In the genomic region with DNA sequence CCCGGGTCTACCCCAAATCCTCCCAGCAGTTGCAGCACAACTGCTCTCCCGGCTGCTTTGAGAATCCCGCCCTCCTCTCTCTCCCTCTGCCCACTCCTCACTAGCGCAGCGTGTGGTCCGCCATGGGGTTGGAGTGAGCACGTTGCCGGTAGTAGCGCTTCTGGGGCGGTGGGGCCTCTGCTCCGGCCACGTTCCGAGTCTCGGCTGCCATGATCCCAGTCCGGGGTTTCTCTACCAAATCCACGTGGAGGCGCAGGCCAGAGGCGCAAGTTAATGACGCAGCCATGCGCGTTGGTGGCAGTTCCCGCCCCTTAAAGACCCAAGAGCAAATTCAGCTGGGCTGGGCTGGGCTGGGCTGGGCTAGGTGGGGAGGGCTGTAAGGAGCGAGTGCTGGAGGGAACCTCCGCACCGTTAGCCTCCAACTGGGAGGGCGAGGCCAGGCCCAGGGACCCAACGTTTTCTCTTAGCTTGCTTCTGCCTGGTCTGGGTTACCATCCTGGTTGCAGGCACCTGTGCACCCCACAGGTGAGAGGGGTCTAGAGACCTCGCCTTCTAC, we compare ENCODE assay signal across 1 cellular context.
TF ChIP-seq lines count a peak whose summit lies in the region.

A gene (minus strand): TSS at position 233 of the 556 bp plus-strand sequence. CDS start 22 bp downstream, at position 211.

TF ChIP-seq in K562, 482 proteins besides CTCF, POLR2A, EP300 and RAD21 (continued from another document and continues in another):
- TF ChIP-seq NCOA4 (IDR thresholded peaks at IDR 0.05; ENCODE audit: partially characterized antibody), result no peak
- TF ChIP-seq NRF1 (conservative IDR thresholded peaks at IDR 0.05 in 1 of 2, IDR thresholded peaks at IDR 0.05 in 1 of 2), result peak; percentile 85 to 88
- TF ChIP-seq NEUROD1 (IDR thresholded peaks at IDR 0.05; ENCODE audit: borderline replicate concordance, low read depth, low read length, partially characterized antibody), result peak; percentile 95
- peak; percentile 97 for TF ChIP-seq NBN (IDR thresholded peaks at IDR 0.05; ENCODE audit: low read depth)
- no peak for TF ChIP-seq PTTG1 (tag; IDR thresholded peaks at IDR 0.05; ENCODE audit: low read depth)
- TF ChIP-seq, protein P1, sequence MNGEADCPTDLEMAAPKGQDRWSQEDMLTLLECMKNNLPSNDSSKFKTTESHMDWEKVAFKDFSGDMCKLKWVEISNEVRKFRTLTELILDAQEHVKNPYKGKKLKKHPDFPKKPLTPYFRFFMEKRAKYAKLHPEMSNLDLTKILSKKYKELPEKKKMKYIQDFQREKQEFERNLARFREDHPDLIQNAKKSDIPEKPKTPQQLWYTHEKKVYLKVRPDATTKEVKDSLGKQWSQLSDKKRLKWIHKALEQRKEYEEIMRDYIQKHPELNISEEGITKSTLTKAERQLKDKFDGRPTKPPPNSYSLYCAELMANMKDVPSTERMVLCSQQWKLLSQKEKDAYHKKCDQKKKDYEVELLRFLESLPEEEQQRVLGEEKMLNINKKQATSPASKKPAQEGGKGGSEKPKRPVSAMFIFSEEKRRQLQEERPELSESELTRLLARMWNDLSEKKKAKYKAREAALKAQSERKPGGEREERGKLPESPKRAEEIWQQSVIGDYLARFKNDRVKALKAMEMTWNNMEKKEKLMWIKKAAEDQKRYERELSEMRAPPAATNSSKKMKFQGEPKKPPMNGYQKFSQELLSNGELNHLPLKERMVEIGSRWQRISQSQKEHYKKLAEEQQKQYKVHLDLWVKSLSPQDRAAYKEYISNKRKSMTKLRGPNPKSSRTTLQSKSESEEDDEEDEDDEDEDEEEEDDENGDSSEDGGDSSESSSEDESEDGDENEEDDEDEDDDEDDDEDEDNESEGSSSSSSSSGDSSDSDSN (IDR thresholded peaks at IDR 0.05; ENCODE audit: borderline replicate concordance in 1 of 2, low read depth in 2 of 2, low read length in 2 of 2), result no peak
- no peak for TF ChIP-seq ETV1 (tag; conservative IDR thresholded peaks at IDR 0.05; ENCODE audit: low read depth)
- TF ChIP-seq ZNF347 (CRISPR knock-in tag; IDR thresholded peaks at IDR 0.05; ENCODE audit: low read depth), result no peak
- TF ChIP-seq, protein P2, sequence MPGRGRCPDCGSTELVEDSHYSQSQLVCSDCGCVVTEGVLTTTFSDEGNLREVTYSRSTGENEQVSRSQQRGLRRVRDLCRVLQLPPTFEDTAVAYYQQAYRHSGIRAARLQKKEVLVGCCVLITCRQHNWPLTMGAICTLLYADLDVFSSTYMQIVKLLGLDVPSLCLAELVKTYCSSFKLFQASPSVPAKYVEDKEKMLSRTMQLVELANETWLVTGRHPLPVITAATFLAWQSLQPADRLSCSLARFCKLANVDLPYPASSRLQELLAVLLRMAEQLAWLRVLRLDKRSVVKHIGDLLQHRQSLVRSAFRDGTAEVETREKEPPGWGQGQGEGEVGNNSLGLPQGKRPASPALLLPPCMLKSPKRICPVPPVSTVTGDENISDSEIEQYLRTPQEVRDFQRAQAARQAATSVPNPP (IDR thresholded peaks at IDR 0.05; ENCODE audit: borderline replicate concordance, insufficient read depth, insufficient read length), result no peak
- TF ChIP-seq, protein P3, sequence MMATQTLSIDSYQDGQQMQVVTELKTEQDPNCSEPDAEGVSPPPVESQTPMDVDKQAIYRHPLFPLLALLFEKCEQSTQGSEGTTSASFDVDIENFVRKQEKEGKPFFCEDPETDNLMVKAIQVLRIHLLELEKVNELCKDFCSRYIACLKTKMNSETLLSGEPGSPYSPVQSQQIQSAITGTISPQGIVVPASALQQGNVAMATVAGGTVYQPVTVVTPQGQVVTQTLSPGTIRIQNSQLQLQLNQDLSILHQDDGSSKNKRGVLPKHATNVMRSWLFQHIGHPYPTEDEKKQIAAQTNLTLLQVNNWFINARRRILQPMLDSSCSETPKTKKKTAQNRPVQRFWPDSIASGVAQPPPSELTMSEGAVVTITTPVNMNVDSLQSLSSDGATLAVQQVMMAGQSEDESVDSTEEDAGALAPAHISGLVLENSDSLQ (IDR thresholded peaks at IDR 0.05), result 0 out of 2 replicates have a peak, but pooled peaks have one; percentile 4
- peak; percentile 97 for TF ChIP-seq MXI1 (IDR thresholded peaks at IDR 0.05; ENCODE audit: low read depth, low read length)
- TF ChIP-seq, protein P4, sequence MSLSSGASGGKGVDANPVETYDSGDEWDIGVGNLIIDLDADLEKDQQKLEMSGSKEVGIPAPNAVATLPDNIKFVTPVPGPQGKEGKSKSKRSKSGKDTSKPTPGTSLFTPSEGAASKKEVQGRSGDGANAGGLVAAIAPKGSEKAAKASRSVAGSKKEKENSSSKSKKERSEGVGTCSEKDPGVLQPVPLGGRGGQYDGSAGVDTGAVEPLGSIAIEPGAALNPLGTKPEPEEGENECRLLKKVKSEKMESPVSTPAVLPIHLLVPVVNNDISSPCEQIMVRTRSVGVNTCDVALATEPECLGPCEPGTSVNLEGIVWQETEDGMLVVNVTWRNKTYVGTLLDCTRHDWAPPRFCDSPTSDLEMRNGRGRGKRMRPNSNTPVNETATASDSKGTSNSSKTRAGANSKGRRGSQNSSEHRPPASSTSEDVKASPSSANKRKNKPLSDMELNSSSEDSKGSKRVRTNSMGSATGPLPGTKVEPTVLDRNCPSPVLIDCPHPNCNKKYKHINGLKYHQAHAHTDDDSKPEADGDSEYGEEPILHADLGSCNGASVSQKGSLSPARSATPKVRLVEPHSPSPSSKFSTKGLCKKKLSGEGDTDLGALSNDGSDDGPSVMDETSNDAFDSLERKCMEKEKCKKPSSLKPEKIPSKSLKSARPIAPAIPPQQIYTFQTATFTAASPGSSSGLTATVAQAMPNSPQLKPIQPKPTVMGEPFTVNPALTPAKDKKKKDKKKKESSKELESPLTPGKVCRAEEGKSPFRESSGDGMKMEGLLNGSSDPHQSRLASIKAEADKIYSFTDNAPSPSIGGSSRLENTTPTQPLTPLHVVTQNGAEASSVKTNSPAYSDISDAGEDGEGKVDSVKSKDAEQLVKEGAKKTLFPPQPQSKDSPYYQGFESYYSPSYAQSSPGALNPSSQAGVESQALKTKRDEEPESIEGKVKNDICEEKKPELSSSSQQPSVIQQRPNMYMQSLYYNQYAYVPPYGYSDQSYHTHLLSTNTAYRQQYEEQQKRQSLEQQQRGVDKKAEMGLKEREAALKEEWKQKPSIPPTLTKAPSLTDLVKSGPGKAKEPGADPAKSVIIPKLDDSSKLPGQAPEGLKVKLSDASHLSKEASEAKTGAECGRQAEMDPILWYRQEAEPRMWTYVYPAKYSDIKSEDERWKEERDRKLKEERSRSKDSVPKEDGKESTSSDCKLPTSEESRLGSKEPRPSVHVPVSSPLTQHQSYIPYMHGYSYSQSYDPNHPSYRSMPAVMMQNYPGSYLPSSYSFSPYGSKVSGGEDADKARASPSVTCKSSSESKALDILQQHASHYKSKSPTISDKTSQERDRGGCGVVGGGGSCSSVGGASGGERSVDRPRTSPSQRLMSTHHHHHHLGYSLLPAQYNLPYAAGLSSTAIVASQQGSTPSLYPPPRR (CRISPR knock-in tag; IDR thresholded peaks at IDR 0.05; ENCODE audit: borderline replicate concordance), result no peak
- TF ChIP-seq, protein P5, sequence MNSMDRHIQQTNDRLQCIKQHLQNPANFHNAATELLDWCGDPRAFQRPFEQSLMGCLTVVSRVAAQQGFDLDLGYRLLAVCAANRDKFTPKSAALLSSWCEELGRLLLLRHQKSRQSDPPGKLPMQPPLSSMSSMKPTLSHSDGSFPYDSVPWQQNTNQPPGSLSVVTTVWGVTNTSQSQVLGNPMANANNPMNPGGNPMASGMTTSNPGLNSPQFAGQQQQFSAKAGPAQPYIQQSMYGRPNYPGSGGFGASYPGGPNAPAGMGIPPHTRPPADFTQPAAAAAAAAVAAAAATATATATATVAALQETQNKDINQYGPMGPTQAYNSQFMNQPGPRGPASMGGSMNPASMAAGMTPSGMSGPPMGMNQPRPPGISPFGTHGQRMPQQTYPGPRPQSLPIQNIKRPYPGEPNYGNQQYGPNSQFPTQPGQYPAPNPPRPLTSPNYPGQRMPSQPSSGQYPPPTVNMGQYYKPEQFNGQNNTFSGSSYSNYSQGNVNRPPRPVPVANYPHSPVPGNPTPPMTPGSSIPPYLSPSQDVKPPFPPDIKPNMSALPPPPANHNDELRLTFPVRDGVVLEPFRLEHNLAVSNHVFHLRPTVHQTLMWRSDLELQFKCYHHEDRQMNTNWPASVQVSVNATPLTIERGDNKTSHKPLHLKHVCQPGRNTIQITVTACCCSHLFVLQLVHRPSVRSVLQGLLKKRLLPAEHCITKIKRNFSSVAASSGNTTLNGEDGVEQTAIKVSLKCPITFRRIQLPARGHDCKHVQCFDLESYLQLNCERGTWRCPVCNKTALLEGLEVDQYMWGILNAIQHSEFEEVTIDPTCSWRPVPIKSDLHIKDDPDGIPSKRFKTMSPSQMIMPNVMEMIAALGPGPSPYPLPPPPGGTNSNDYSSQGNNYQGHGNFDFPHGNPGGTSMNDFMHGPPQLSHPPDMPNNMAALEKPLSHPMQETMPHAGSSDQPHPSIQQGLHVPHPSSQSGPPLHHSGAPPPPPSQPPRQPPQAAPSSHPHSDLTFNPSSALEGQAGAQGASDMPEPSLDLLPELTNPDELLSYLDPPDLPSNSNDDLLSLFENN (IDR thresholded peaks at IDR 0.05; ENCODE audit: low read depth in 2 of 2, low read length in 2 of 2), result no peak
- TF ChIP-seq XRCC5 (IDR thresholded peaks at IDR 0.05; ENCODE audit: low read depth, low read length), result peak; percentile 36; the same call in 1 of the 2 replicates
- no peak for TF ChIP-seq ZNF232 (CRISPR knock-in tag; IDR thresholded peaks at IDR 0.05)
- no peak for TF ChIP-seq ZC3H11A (IDR thresholded peaks at IDR 0.05; ENCODE audit: low read depth, low read length)
- 0 out of 2 replicates have a peak, but pooled peaks have one; percentile 49 for TF ChIP-seq SRSF1 (IDR thresholded peaks at IDR 0.05; ENCODE audit: low read depth, low read length)
- TF ChIP-seq, protein P6, sequence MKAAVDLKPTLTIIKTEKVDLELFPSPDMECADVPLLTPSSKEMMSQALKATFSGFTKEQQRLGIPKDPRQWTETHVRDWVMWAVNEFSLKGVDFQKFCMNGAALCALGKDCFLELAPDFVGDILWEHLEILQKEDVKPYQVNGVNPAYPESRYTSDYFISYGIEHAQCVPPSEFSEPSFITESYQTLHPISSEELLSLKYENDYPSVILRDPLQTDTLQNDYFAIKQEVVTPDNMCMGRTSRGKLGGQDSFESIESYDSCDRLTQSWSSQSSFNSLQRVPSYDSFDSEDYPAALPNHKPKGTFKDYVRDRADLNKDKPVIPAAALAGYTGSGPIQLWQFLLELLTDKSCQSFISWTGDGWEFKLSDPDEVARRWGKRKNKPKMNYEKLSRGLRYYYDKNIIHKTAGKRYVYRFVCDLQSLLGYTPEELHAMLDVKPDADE (conservative IDR thresholded peaks at IDR 0.05; ENCODE audit: control insufficient read depth, low read depth, low read length), result peak; percentile 60
- no peak for TF ChIP-seq BMI1 (IDR thresholded peaks at IDR 0.05; ENCODE audit: low read length)
- TF ChIP-seq, protein P7, sequence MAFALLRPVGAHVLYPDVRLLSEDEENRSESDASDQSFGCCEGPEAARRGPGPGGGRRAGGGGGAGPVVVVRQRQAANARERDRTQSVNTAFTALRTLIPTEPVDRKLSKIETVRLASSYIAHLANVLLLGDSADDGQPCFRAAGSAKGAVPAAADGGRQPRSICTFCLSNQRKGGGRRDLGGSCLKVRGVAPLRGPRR (CRISPR knock-in tag; IDR thresholded peaks at IDR 0.05), result no peak
- TF ChIP-seq NFIX (CRISPR knock-in tag; IDR thresholded peaks at IDR 0.05; ENCODE audit: low read depth), result no peak
- TF ChIP-seq ZBTB17 (CRISPR knock-in tag; IDR thresholded peaks at IDR 0.05), result 0 out of 2 replicates have a peak, but pooled peaks have one; percentile 44
- TF ChIP-seq, protein P8, sequence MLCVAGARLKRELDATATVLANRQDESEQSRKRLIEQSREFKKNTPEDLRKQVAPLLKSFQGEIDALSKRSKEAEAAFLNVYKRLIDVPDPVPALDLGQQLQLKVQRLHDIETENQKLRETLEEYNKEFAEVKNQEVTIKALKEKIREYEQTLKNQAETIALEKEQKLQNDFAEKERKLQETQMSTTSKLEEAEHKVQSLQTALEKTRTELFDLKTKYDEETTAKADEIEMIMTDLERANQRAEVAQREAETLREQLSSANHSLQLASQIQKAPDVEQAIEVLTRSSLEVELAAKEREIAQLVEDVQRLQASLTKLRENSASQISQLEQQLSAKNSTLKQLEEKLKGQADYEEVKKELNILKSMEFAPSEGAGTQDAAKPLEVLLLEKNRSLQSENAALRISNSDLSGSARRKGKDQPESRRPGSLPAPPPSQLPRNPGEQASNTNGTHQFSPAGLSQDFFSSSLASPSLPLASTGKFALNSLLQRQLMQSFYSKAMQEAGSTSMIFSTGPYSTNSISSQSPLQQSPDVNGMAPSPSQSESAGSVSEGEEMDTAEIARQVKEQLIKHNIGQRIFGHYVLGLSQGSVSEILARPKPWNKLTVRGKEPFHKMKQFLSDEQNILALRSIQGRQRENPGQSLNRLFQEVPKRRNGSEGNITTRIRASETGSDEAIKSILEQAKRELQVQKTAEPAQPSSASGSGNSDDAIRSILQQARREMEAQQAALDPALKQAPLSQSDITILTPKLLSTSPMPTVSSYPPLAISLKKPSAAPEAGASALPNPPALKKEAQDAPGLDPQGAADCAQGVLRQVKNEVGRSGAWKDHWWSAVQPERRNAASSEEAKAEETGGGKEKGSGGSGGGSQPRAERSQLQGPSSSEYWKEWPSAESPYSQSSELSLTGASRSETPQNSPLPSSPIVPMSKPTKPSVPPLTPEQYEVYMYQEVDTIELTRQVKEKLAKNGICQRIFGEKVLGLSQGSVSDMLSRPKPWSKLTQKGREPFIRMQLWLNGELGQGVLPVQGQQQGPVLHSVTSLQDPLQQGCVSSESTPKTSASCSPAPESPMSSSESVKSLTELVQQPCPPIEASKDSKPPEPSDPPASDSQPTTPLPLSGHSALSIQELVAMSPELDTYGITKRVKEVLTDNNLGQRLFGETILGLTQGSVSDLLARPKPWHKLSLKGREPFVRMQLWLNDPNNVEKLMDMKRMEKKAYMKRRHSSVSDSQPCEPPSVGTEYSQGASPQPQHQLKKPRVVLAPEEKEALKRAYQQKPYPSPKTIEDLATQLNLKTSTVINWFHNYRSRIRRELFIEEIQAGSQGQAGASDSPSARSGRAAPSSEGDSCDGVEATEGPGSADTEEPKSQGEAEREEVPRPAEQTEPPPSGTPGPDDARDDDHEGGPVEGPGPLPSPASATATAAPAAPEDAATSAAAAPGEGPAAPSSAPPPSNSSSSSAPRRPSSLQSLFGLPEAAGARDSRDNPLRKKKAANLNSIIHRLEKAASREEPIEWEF (CRISPR knock-in tag; IDR thresholded peaks at IDR 0.05), result no peak
- peak; percentile 95 for TF ChIP-seq SUPT5H (IDR thresholded peaks at IDR 0.05)
- TF ChIP-seq MAFK (IDR thresholded peaks at IDR 0.05; ENCODE audit: low read length), result no peak
- TF ChIP-seq ZNF212 (CRISPR knock-in tag; IDR thresholded peaks at IDR 0.05), result no peak
- TF ChIP-seq HCFC1 (IDR thresholded peaks at IDR 0.05; ENCODE audit: low read depth, low read length), result peak; percentile 84
- TF ChIP-seq FOXP1 (CRISPR knock-in tag; IDR thresholded peaks at IDR 0.05), result peak; percentile 63
- peak; percentile 33; the same call in 1 of the 2 replicates for TF ChIP-seq NCOA1 (IDR thresholded peaks at IDR 0.05; ENCODE audit: low read depth)
- no peak for TF ChIP-seq NR2C2 (CRISPR knock-in tag; IDR thresholded peaks at IDR 0.05)
- peak; percentile 45 for TF ChIP-seq NR2C2 (tag; IDR thresholded peaks at IDR 0.05)
